19 cellular contexts compared by ENCODE assay signal in genomic region chr9:127550751-127551150, GRCh38.
DNase-seq lines count a peak whose midpoint lies in the region; ATAC-seq, FAIRE-seq and TF ChIP-seq lines count a peak whose summit lies in the region.
"Had no signal": no experiment of that assay in that cellular context is flagged by ENCODE, and none has a peak within 500 bp of the region (broad histone marks: within the 10 kb centered on the region; RNA-seq: fewer than 3 reads in every experiment).

No MANE protein-coding gene starts in this region.

- H3K4me1 ChIP-seq in A549 (peaks cover 82% of the 10 kb centered on the region), neuronal stem cell (ENCODE audit: control insufficient read depth in 2 of 2, insufficient read depth in 1 of 2, low read depth in 1 of 2, low read length in 2 of 2) (peaks cover 12 to 20% of the 10 kb centered on the region in 2 donors), SJCRH30 (peaks cover 23% of the 10 kb centered on the region)

- no peak overlapping the region for H4K91ac ChIP-seq in neuronal stem cell (ENCODE audit: low read depth, low read length, poor library complexity)

- no peak for FAIRE-seq in A549 (lab: Jason Lieb, UNC)
- FAIRE-seq: GM18507, kidney had no signal

- H3K4me2 ChIP-seq in A549 (0 out of 3 replicates have a peak overlapping the region, but pooled peaks have one; percentile 19), neuronal stem cell (ENCODE audit: insufficient read depth, low read length, poor library complexity, severe bottlenecking) (no peak overlapping the region)

- DNase-seq in A549 (ENCODE audit: low read depth in 1 of 2, low spot score in 1 of 2), result no peak
- DNase-seq in COLO668 (lab: John Stamatoyannopoulos, UW; ENCODE audit: unreplicated experiment), result peak; percentile 56
- DNase-seq in dermis blood vessel endothelial cell, result peak; percentile 47
- DNase-seq in neuronal stem cell (ENCODE audit: low spot score), result no peak
- no peak for DNase-seq in T1000 (lab: John Stamatoyannopoulos, UW)
- no peak for DNase-seq in NCI-H748 (lab: John Stamatoyannopoulos, UW; ENCODE audit: unreplicated experiment)
- no peak for DNase-seq in SJCRH30
- DNase-seq: activated CD4-positive, alpha-beta T cell treated with anti-CD3 and anti-CD28 coated beads for 1 hour; activated naive CD8-positive, alpha-beta T cell treated with anti-CD3 and anti-CD28 coated beads, Interleukin-2, amount 10 ng/mL, durations not matched to agents 7 days and 5 days; COR-L47; KBM-7; kidney; MV-4-11; NCI-H1694 treated with DMSO at 0.1 percent for 48 hours had no signal

- H3K9me3 ChIP-seq in A549 (no peaks in the 10 kb centered on the region), neuronal stem cell (replicated peaks in 1 of 2; ENCODE audit: control insufficient read depth in 2 of 2, insufficient read depth in 1 of 2, low read depth in 1 of 2, low read length in 2 of 2) (no peaks in the 10 kb centered on the region), SJCRH30 (replicated peaks) (no peaks in the 10 kb centered on the region)
- H3K9me3 ChIP-seq: gastrocnemius medialis, thoracic aorta had no signal

- CTCF ChIA-PET in A549 (lab: Yijun Ruan, JAX), result interaction anchor here (0.9 to 4.7 kb wide), 7 partner anchors 10 to 46 kb away, joined by 3 to 18 read pairs (median 5); no protein-coding TSS in a partner anchor

- POLR2A ChIA-PET in A549 (lab: Yijun Ruan, JAX), result interaction anchor here (1.3 kb wide), 1 partner anchor 11 kb away, joined by 4 read pairs; no protein-coding TSS in a partner anchor

- TF ChIP-seq EP300 in A549 (IDR thresholded peaks at IDR 0.05), result no peak

- H2BK12ac ChIP-seq in neuronal stem cell (ENCODE audit: low read length), result no peak overlapping the region

- H4K8ac ChIP-seq in neuronal stem cell (ENCODE audit: low read depth, low read length), result no peak overlapping the region

- no peak for ATAC-seq in A549
- no peak for ATAC-seq in GM21423 (IDR thresholded peaks at IDR 0.05; ENCODE audit: unreplicated experiment)
- ATAC-seq: activated T-helper 17 cell treated with anti-CD3 and anti-CD28 coated beads, Interleukin-2, amount 50 U/mL, for 72 hours; gastrocnemius medialis had no signal

- no peak overlapping the region for H3K18ac ChIP-seq in neuronal stem cell (ENCODE audit: low read length)

- H3K27ac ChIP-seq in A549 (peak overlapping the region in 1 of 2 experiments; percentile 63; a peak in 3 of 6 replicates), neuronal stem cell (replicated peaks; ENCODE audit: low read length) (no peak overlapping the region), SJCRH30 (no peak overlapping the region)
- H3K27ac ChIP-seq: gastrocnemius medialis, thoracic aorta had no signal

- 90% methylated on average over 14 of the region's 14 CpGs for WGBS in A549 (ENCODE audit: missing lambda C conversion rate)
- no CpG with 5 or more reads among the region's 14 CpGs for WGBS in neuronal stem cell (ENCODE audit: extremely low coverage in 2 of 2, insufficient read length in 2 of 2, insufficient replicate concordance in 1 of 2), 2 donors

- peak overlapping the region; percentile 2 for H3K9ac ChIP-seq in neuronal stem cell (ENCODE audit: low read depth, low read length, poor library complexity)

- peaks cover 3% of the 10 kb centered on the region for H3K79me1 ChIP-seq in neuronal stem cell (ENCODE audit: low read depth, low read length)

- H3K36me3 ChIP-seq in neuronal stem cell (replicated peaks in 1 of 2; ENCODE audit: control insufficient read depth in 2 of 2, insufficient read depth in 2 of 2, low read length in 2 of 2) (no peaks in the 10 kb centered on the region), SJCRH30 (no peaks in the 10 kb centered on the region)
- H3K36me3 ChIP-seq: gastrocnemius medialis, thoracic aorta had no signal

- no peak for TF ChIP-seq RAD21 in A549 (conservative IDR thresholded peaks at IDR 0.05 in 1 of 2, IDR thresholded peaks at IDR 0.05 in 1 of 2)

- H3K27me3 ChIP-seq in neuronal stem cell (ENCODE audit: control insufficient read depth in 3 of 3, insufficient read depth in 3 of 3, low read depth in 1 of 3, low read length in 3 of 3), result no peaks in the 10 kb centered on the region
- no peaks in the 10 kb centered on the region for H3K27me3 ChIP-seq in SJCRH30
- H3K27me3 ChIP-seq: gastrocnemius medialis had no signal

- H3K14ac ChIP-seq in neuronal stem cell (ENCODE audit: low read length), result no peak overlapping the region

- H3K4me3 ChIP-seq in A549 (no peak overlapping the region), neuronal stem cell (ENCODE audit: low read length in 2 of 2) (no peak overlapping the region), SJCRH30 (no peak overlapping the region)
- H3K4me3 ChIP-seq: gastrocnemius medialis, thoracic aorta had no signal

- H2AK5ac ChIP-seq in neuronal stem cell (ENCODE audit: low read depth, low read length), result no peak overlapping the region

- no peak overlapping the region for H3K4ac ChIP-seq in neuronal stem cell (ENCODE audit: low read length)

- no peak for TF ChIP-seq CTCF in A549 (IDR thresholded peaks at IDR 0.05)

- H2BK5ac ChIP-seq in neuronal stem cell (ENCODE audit: low read length), result no peak overlapping the region

- no peak overlapping the region for H2AFZ ChIP-seq in neuronal stem cell (ENCODE audit: low read length)

- H2BK120ac ChIP-seq in neuronal stem cell (ENCODE audit: low read depth, low read length), result no peak overlapping the region

- H3K23ac ChIP-seq in neuronal stem cell (ENCODE audit: low read depth, low read length, poor library complexity), result no peak overlapping the region

- H2BK15ac ChIP-seq in neuronal stem cell (ENCODE audit: low read length), result no peak overlapping the region

- no peak for TF ChIP-seq POLR2A in A549 (IDR thresholded peaks at IDR 0.05; ENCODE audit: low read length)

TF ChIP-seq in A549, 52 proteins besides CTCF, POLR2A, EP300 and RAD21:
- no peak for TF ChIP-seq ATOH8 (CRISPR knock-in tag; IDR thresholded peaks at IDR 0.05; ENCODE audit: low read depth)
- no peak for TF ChIP-seq MYC (IDR thresholded peaks at IDR 0.05; ENCODE audit: borderline replicate concordance, low read length)
- TF ChIP-seq JUNB (IDR thresholded peaks at IDR 0.05), result no peak
- no peak for TF ChIP-seq HOXB13 (CRISPR knock-in tag; IDR thresholded peaks at IDR 0.05; ENCODE audit: low read depth)
- no peak for TF ChIP-seq FOXS1 (CRISPR knock-in tag; IDR thresholded peaks at IDR 0.05)
- TF ChIP-seq TP53 (CRISPR knock-in tag; IDR thresholded peaks at IDR 0.05), result no peak
- no peak for TF ChIP-seq HOXA7 (CRISPR knock-in tag; IDR thresholded peaks at IDR 0.05)
- no peak for TF ChIP-seq KDM1A (IDR thresholded peaks at IDR 0.05; ENCODE audit: low read depth)
- TF ChIP-seq EHMT2 (IDR thresholded peaks at IDR 0.05; ENCODE audit: low read depth), result no peak
- no peak for TF ChIP-seq REST (IDR thresholded peaks at IDR 0.05)
- TF ChIP-seq MAFK (IDR thresholded peaks at IDR 0.05; ENCODE audit: partially characterized antibody), result no peak
- no peak for TF ChIP-seq GATA3 (IDR thresholded peaks at IDR 0.05; ENCODE audit: borderline replicate concordance)
- no peak for TF ChIP-seq FOSB (CRISPR knock-in tag; IDR thresholded peaks at IDR 0.05)
- TF ChIP-seq HES2 (IDR thresholded peaks at IDR 0.05), result no peak
- no peak for TF ChIP-seq NPAS2 (CRISPR knock-in tag; IDR thresholded peaks at IDR 0.05; ENCODE audit: borderline replicate concordance)
- no peak for TF ChIP-seq ZSCAN20 (CRISPR knock-in tag; IDR thresholded peaks at IDR 0.05)
- no peak for TF ChIP-seq CHD2 (IDR thresholded peaks at IDR 0.05; ENCODE audit: low read length, partially characterized antibody)
- no peak for TF ChIP-seq ZNF302 (CRISPR knock-in tag; IDR thresholded peaks at IDR 0.05)
TF ChIP-seq in A549: peak in this region for 0.

Comparison
In these comparisons a context has a peak if more than half of its experiments do, and no peak if none do; other contexts are left out.
1. DNase-seq: peak in COLO668 (single experiment) and dermis blood vessel endothelial cell (single experiment); none in A549 (0 of 2), neuronal stem cell (single experiment), T1000 (single experiment), NCI-H748 (single experiment) and SJCRH30 (0 of 2).